Comparison of ENCODE assay signal across 27 cellular contexts in genomic region chr3:128413413-128414205, GRCh38. TPM values are rescaled to one million over a fixed set of nuclear protein-coding genes. Genes with fewer than 3 reads are reported as not detected.
"Had no signal": no experiment of that assay in that cellular context is flagged by ENCODE, and none has a peak within 500 bp of the region (broad histone marks: within the 10 kb centered on the region; RNA-seq: fewer than 3 reads in every experiment).

No MANE protein-coding gene starts in this region.

- H3K27ac Mint-ChIP-seq: activated CD8-positive, alpha-beta T cell treated with anti-CD3 and anti-CD28 coated beads, Interleukin-2, amount 10 ng/mL, durations not matched to agents 7 days and 5 days; activated naive CD8-positive, alpha-beta T cell treated with anti-CD3 and anti-CD28 coated beads, Interleukin-2, amount 10 ng/mL, durations not matched to agents 7 days and 5 days had no signal

- H3K4me1 Mint-ChIP-seq: activated naive CD8-positive, alpha-beta T cell treated with anti-CD3 and anti-CD28 coated beads, Interleukin-2, amount 10 ng/mL, durations not matched to agents 7 days and 5 days; central memory CD8-positive, alpha-beta T cell had no signal

- H3K27me3 ChIP-seq: adrenal gland, MG63, Peyer's patch, SJCRH30 had no signal

- H3K9me3 ChIP-seq: adrenal gland, MG63, Peyer's patch, SJCRH30, SK-N-SH had no signal

- H3K4me2 ChIP-seq: SK-N-SH had no signal

- H3K27me3 Mint-ChIP-seq: activated naive CD8-positive, alpha-beta T cell treated with anti-CD3 and anti-CD28 coated beads, Interleukin-2, amount 10 ng/mL, durations not matched to agents 7 days and 5 days; central memory CD8-positive, alpha-beta T cell had no signal

- ATAC-seq: activated CD8-positive, alpha-beta T cell treated with anti-CD3 and anti-CD28 coated beads, Interleukin-2, amount 10 ng/mL, durations not matched to agents 7 days and 5 days had no signal

- H3K4me1 ChIP-seq: Peyer's patch had no signal

- H3K9me3 Mint-ChIP-seq: activated naive CD8-positive, alpha-beta T cell treated with anti-CD3 and anti-CD28 coated beads, Interleukin-2, amount 10 ng/mL, durations not matched to agents 7 days and 5 days; central memory CD8-positive, alpha-beta T cell had no signal

- H3K36me3 Mint-ChIP-seq: activated naive CD8-positive, alpha-beta T cell treated with anti-CD3 and anti-CD28 coated beads, Interleukin-2, amount 10 ng/mL, durations not matched to agents 7 days and 5 days had no signal

- H3K36me3 ChIP-seq: adrenal gland, MG63, Peyer's patch, SJCRH30 had no signal

- DNase-seq: activated CD4-positive, alpha-beta T cell treated with anti-CD3 and anti-CD28 coated beads for 48 hours; activated CD4-positive, alpha-beta T cell treated with anti-CD3 and anti-CD28 coated beads, Interleukin-2, amount 50 U/mL, for 4 hours; activated CD4-positive, CD25-positive, alpha-beta regulatory T cell treated with anti-CD3 and anti-CD28 coated beads, Interleukin-2, amount 50 U/mL, for 72 hours; activated CD8-positive, alpha-beta memory T cell treated with anti-CD3 and anti-CD28 coated beads, Interleukin-2, amount 50 U/mL, for 48 hours; activated CD8-positive, alpha-beta T cell treated with anti-CD3 and anti-CD28 coated beads, Interleukin-2, amount 10 ng/mL, durations not matched to agents 7 days and 5 days; activated naive CD4-positive, alpha-beta T cell treated with anti-CD3 and anti-CD28 coated beads, Interleukin-2, amount 50 U/mL, for 16 hours; activated naive CD8-positive, alpha-beta T cell treated with anti-CD3 and anti-CD28 coated beads, Interleukin-2, amount 10 ng/mL, durations not matched to agents 7 days and 5 days; activated T-cell treated with anti-CD3 and anti-CD28 coated beads, Interleukin-2, amount 50 U/mL, for 1 hour; adrenal gland; anterior cingulate cortex; MG63; MV-4-11; NCI-H1092 treated with DMSO at 0.1 percent for 48 hours; NCI-H1417 treated with DMSO at 0.1 percent for 48 hours; NCI-H1694; NCI-H2029; NCI-H345; NCI-H510A; NCI-H69; Peyer's patch; Right ventricle myocardium superior; SJCRH30; SK-N-SH; T-helper 1 cell had no signal

- H3K9ac ChIP-seq: SK-N-SH had no signal

- H3K4me3 ChIP-seq: adrenal gland, MG63, Peyer's patch, SJCRH30 had no signal

- H3K27ac ChIP-seq: adrenal gland, Peyer's patch, RWPE1, SJCRH30 had no signal

- H3K9me2 ChIP-seq: SK-N-SH had no signal

- H3K4me3 Mint-ChIP-seq: activated CD8-positive, alpha-beta T cell treated with anti-CD3 and anti-CD28 coated beads, Interleukin-2, amount 10 ng/mL, durations not matched to agents 7 days and 5 days; activated naive CD8-positive, alpha-beta T cell treated with anti-CD3 and anti-CD28 coated beads, Interleukin-2, amount 10 ng/mL, durations not matched to agents 7 days and 5 days; central memory CD8-positive, alpha-beta T cell had no signal

RNA-seq across cellular contexts. Expression of gene DNAJB8, which starts 53.1 kb away (rescaled TPM):
- total RNA-seq: activated CD8-positive, alpha-beta T cell treated with anti-CD3 and anti-CD28 coated beads, Interleukin-2, amount 10 ng/mL, durations not matched to agents 7 days and 5 days; activated naive CD8-positive, alpha-beta T cell treated with anti-CD3 and anti-CD28 coated beads, Interleukin-2, amount 10 ng/mL, durations not matched to agents 7 days and 5 days; adrenal gland; Peyer's patch; Right ventricle myocardium superior; SJCRH30; T-helper 2 cell treated with Interferon-gamma antibody and Interleukin-4, amounts not matched to agents 100 ng/mL and 5 ng/mL, for 36 hours had no signal
- polyA plus RNA-seq: adrenal gland, SK-N-SH had no signal
